1 cellular context compared by ENCODE assay signal in genomic region chr12:49057888-49058287, GRCh38.
A peak's percentile ranks its signal among the peaks of the same experiment; 100 is the strongest.
TF ChIP-seq lines count a peak whose summit lies in the region.

No MANE protein-coding gene starts in this region.

TF ChIP-seq in K562, 482 proteins besides CTCF, POLR2A, EP300 and RAD21:
- TF ChIP-seq FOXA3 (CRISPR knock-in tag; conservative IDR thresholded peaks at IDR 0.05 in 1 of 2, IDR thresholded peaks at IDR 0.05 in 1 of 2) (no peak), ZNF507 (tag; conservative IDR thresholded peaks at IDR 0.05) (no peak), ARID4B (CRISPR knock-in tag; IDR thresholded peaks at IDR 0.05) (0 out of 2 replicates have a peak, but pooled peaks have one; percentile 5), ATF4 (CRISPR knock-in tag; IDR thresholded peaks at IDR 0.05) (no peak), ZNF780A (CRISPR knock-in tag; IDR thresholded peaks at IDR 0.05) (no peak), GTF2A2 (tag; IDR thresholded peaks at IDR 0.05) (no peak), YY1 (IDR thresholded peaks at IDR 0.05; ENCODE audit: borderline replicate concordance in 1 of 3, control insufficient read depth in 1 of 3, extremely low read depth in 1 of 3, insufficient read depth in 3 of 3, insufficient read length in 1 of 3, insufficient replicate concordance in 2 of 3, low read depth in 1 of 3, low read length in 2 of 3) (peak in 1 of 3 experiments; percentile 3), ELF1 (tag; IDR thresholded peaks at IDR 0.05) (peak; percentile 25; the same call in 1 of the 2 replicates), STAT6 (CRISPR knock-in tag; IDR thresholded peaks at IDR 0.05) (no peak)
